Comparison of ENCODE assay signal across 14 cellular contexts in the genomic region with DNA sequence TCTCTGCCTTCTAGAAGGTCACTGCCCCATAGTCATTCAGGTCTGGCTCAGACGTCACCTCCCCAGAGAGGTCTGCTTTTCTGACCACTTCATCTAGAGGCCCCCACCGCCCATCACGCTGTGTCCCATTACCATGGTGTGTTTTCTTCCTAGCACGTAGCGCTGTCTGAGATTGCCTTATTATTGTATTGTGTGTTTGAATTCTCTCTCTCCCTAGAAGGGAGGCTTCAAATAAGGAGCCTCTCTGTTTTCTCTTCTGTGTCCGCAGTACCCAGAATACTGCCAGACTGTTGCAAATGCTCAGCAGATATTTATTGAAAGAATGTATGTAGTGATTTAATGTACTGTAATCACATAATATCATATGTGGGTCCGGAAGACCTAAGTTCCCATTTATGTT.
"Had no signal": no experiment of that assay in that cellular context is flagged by ENCODE, and none has a peak within 500 bp of the region (broad histone marks: within the 10 kb centered on the region; RNA-seq: fewer than 3 reads in every experiment).

No MANE protein-coding gene starts in this region.

- H3K4me3 Mint-ChIP-seq: activated CD4-positive, alpha-beta memory T cell treated with anti-CD3 and anti-CD28 coated beads, Interleukin-2, amount 10 ng/mL, durations not matched to agents 7 days and 5 days; central memory CD8-positive, alpha-beta T cell; memory B cell; nephron had no signal

- H3K27ac Mint-ChIP-seq: activated CD4-positive, alpha-beta memory T cell treated with anti-CD3 and anti-CD28 coated beads, Interleukin-2, amount 10 ng/mL, durations not matched to agents 7 days and 5 days; memory B cell; nephron had no signal

- H3K9me3 Mint-ChIP-seq: activated CD4-positive, alpha-beta memory T cell treated with anti-CD3 and anti-CD28 coated beads, Interleukin-2, amount 10 ng/mL, durations not matched to agents 7 days and 5 days; central memory CD8-positive, alpha-beta T cell; memory B cell; nephron had no signal

- ATAC-seq: left lobe of liver had no signal

- H3K27me3 Mint-ChIP-seq: activated CD4-positive, alpha-beta memory T cell treated with anti-CD3 and anti-CD28 coated beads, Interleukin-2, amount 10 ng/mL, durations not matched to agents 7 days and 5 days; central memory CD8-positive, alpha-beta T cell; memory B cell had no signal

- DNase-seq: activated CD4-positive, alpha-beta memory T cell treated with anti-CD3 and anti-CD28 coated beads, Interleukin-2, amount 10 ng/mL, durations not matched to agents 7 days and 5 days; activated naive CD4-positive, alpha-beta T cell treated with anti-CD3 and anti-CD28 coated beads, Interleukin-2, amount 50 U/mL, for 16 hours; adrenal gland; dermis blood vessel endothelial cell; SJCRH30; stimulated activated CD4-positive, alpha-beta T cell treated with anti-CD3 and anti-CD28 coated beads, Interleukin-15, amount 100 ng/mL, for 24 hours; stimulated activated CD4-positive, alpha-beta T cell treated with anti-CD3 and anti-CD28 coated beads, Interleukin-4, amount 100 ng/mL, for 4 hours; stomach; SW 1271; transverse colon had no signal
